ENCODE assay signal across 17 cellular contexts in the genomic region with DNA sequence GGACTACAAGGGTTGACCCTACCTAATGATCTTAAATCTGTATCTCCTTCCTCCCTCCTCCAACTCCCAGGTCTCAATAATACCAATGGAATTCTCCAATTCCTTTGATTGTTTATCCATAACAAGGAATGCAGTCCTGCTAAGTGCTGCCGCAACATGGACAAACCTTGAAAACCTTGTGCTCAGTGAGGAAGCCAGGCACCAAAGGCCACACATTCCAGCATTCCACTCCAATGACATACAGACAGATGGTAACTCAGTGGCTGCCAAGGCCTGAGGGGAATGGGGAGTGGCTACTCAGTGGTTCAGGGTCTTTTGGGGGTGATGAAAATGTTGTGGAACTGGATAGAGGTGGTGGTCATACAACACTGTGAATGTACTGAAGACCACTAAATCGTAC. TPM values are rescaled to one million over a fixed set of nuclear protein-coding genes. Genes with fewer than 3 reads are reported as not detected.
DNase-seq lines count a peak whose midpoint lies in the region; ATAC-seq, FAIRE-seq and TF ChIP-seq lines count a peak whose summit lies in the region.
"Had no signal": no experiment of that assay in that cellular context is flagged by ENCODE, and none has a peak within 500 bp of the region (broad histone marks: within the 10 kb centered on the region; RNA-seq: fewer than 3 reads in every experiment).

No MANE protein-coding gene starts in this region.

- H3K27me3 Mint-ChIP-seq in astrocyte (ENCODE audit: low read depth, unreplicated experiment), result no peaks in the 10 kb centered on the region

- H3K4me1 Mint-ChIP-seq in astrocyte (ENCODE audit: low read depth, unreplicated experiment), result peaks cover 14% of the 10 kb centered on the region

- H3K4me2 ChIP-seq in GM23248 (ENCODE audit: unreplicated experiment) (no peak overlapping the region), astrocyte (ENCODE audit: low read length) (peak overlapping the region; percentile 53)
- H3K4me2 ChIP-seq: PC-9 had no signal

- no peak overlapping the region for H3K4me3 Mint-ChIP-seq in astrocyte (ENCODE audit: unreplicated experiment)

- H3K36me3 Mint-ChIP-seq in astrocyte (ENCODE audit: low read depth, unreplicated experiment), result no peaks in the 10 kb centered on the region
- H3K36me3 Mint-ChIP-seq: activated naive CD4-positive, alpha-beta T cell treated with anti-CD3 and anti-CD28 coated beads, Interleukin-2, amount 50 U/mL, for 72 hours had no signal

- H3F3A ChIP-seq in GM23248 (ENCODE audit: insufficient read depth), result no peaks in the 10 kb centered on the region

- H3K4me1 ChIP-seq in GM23248 (ENCODE audit: insufficient read depth) (peaks cover 7% of the 10 kb centered on the region), astrocyte (ENCODE audit: insufficient read depth, low read length) (peaks cover 14% of the 10 kb centered on the region)
- H3K4me1 ChIP-seq: colonic mucosa, stomach had no signal

- no peaks in the 10 kb centered on the region for H3K9me3 Mint-ChIP-seq in astrocyte (ENCODE audit: unreplicated experiment)
- H3K9me3 Mint-ChIP-seq: activated naive CD4-positive, alpha-beta T cell treated with anti-CD3 and anti-CD28 coated beads, Interleukin-2, amount 50 U/mL, for 72 hours had no signal

- H3K36me3 ChIP-seq in GM23248 (ENCODE audit: low read depth), result no peaks in the 10 kb centered on the region
- no peaks in the 10 kb centered on the region for H3K36me3 ChIP-seq in astrocyte (ENCODE audit: insufficient read depth, low read length)
- H3K36me3 ChIP-seq: colonic mucosa had no signal

- H3K27ac ChIP-seq in GM23248 (no peak overlapping the region), astrocyte (ENCODE audit: low read depth, low read length) (peak overlapping the region; percentile 38)
- H3K27ac ChIP-seq: colonic mucosa, PC-9, stomach had no signal

- no peaks in the 10 kb centered on the region for H4K20me1 ChIP-seq in GM23248 (ENCODE audit: insufficient read depth)
- H4K20me1 ChIP-seq in astrocyte (ENCODE audit: insufficient read depth, low read length), result no peaks in the 10 kb centered on the region

- peak; percentile 99 for FAIRE-seq in astrocyte (lab: Jason Lieb, UNC)

- TF ChIP-seq CTCF in astrocyte (IDR thresholded peaks at IDR 0.05; ENCODE audit: insufficient read depth, low read depth, low read length), result no peak
- no peak for TF ChIP-seq CTCF in foreskin fibroblast (IDR thresholded peaks at IDR 0.05; ENCODE audit: low read depth, low read length)

- peak; percentile 58 for DNase-seq in GM23248
- DNase-seq in astrocyte (ENCODE audit: low read depth), result peak; percentile 82
- DNase-seq in foreskin fibroblast, result peak; percentile 50 to 74
- peak; percentile 66 for DNase-seq in renal cortical epithelial cell (ENCODE audit: low read depth)
- no peak for DNase-seq in putamen (ENCODE audit: low spot score)
- no peak for DNase-seq in NOMO-1 treated with dmso at 0.1 percent for 144 hours (lab: John Stamatoyannopoulos, UW; ENCODE audit: unreplicated experiment)
- DNase-seq: activated CD4-positive, CD25-positive, alpha-beta regulatory T cell; activated CD8-positive, alpha-beta memory T cell treated with anti-CD3 and anti-CD28 coated beads, Interleukin-2, amount 50 U/mL, for 4 hours; Calu3; colonic mucosa; foreskin melanocyte; NCI-H1436 treated with DMSO at 0.1 percent for 48 hours; NCI-H510A; PC-9; stomach had no signal

- H3K9me2 ChIP-seq in GM23248 (ENCODE audit: insufficient read depth), result no peaks in the 10 kb centered on the region

- WGBS in GM23248 (ENCODE audit: low coverage in 1 of 2, low lambda C conversion rate in 2 of 2, missing lambda C conversion rate in 2 of 2), 2 experiments, result 49 to 60% methylated on average over 1 to 2 of the region's 2 CpGs

- no peaks in the 10 kb centered on the region for H3K79me2 ChIP-seq in GM23248 (ENCODE audit: insufficient read depth)
- no peaks in the 10 kb centered on the region for H3K79me2 ChIP-seq in astrocyte (ENCODE audit: insufficient read depth, low read length)

- no peak for ATAC-seq in GM18858 (IDR thresholded peaks at IDR 0.05; ENCODE audit: unreplicated experiment)
- ATAC-seq: activated naive CD4-positive, alpha-beta T cell treated with anti-CD3 and anti-CD28 coated beads, Interleukin-2, amount 50 U/mL, for 72 hours had no signal

- H3K9ac ChIP-seq in GM23248 (no peak overlapping the region), astrocyte (ENCODE audit: low read length) (no peak overlapping the region)

- H3K4me3 ChIP-seq in GM23248, result no peak overlapping the region
- no peak overlapping the region for H3K4me3 ChIP-seq in astrocyte (ENCODE audit: insufficient read depth, low read depth, low read length)
- H3K4me3 ChIP-seq in foreskin fibroblast (ENCODE audit: low read depth in 1 of 2, low read length in 2 of 2), result no peak overlapping the region
- H3K4me3 ChIP-seq: colonic mucosa, PC-9, stomach had no signal

- in situ Hi-C loops in GM23248 (cut with MboI), result no loop called here

- no peaks in the 10 kb centered on the region for H3K9me3 ChIP-seq in GM23248 (ENCODE audit: low read depth)
- no peaks in the 10 kb centered on the region for H3K9me3 ChIP-seq in astrocyte (ENCODE audit: insufficient read depth, low read depth, low read length)
- H3K9me3 ChIP-seq: colonic mucosa had no signal

- peak overlapping the region; percentile 90 for H3K27ac Mint-ChIP-seq in astrocyte (ENCODE audit: unreplicated experiment)
- H3K27ac Mint-ChIP-seq: activated naive CD4-positive, alpha-beta T cell treated with anti-CD3 and anti-CD28 coated beads, Interleukin-2, amount 50 U/mL, for 72 hours had no signal

- no peak overlapping the region for H2AFZ ChIP-seq in GM23248
- no peak overlapping the region for H2AFZ ChIP-seq in astrocyte (ENCODE audit: low read depth, low read length)
- H2AFZ ChIP-seq: PC-9 had no signal

- H3K27me3 ChIP-seq in GM23248 (replicated peaks; ENCODE audit: insufficient read depth), result no peaks in the 10 kb centered on the region
- no peaks in the 10 kb centered on the region for H3K27me3 ChIP-seq in astrocyte (ENCODE audit: insufficient read depth, low read length)
- H3K27me3 ChIP-seq: colonic mucosa had no signal

RNA-seq across cellular contexts. Expression of gene HAUS7, which starts 10.4 kb away (rescaled TPM):
- 18.1 and 28.3 TPM in 2 replicates for total RNA-seq in GM23248 (2014; rRNA removed; shearing (Covaris generic))
- 17.3 and 24.5 TPM in 2 replicates for polyA plus RNA-seq in GM23248 (2016; fragmentation: Nextera tagmentation; extraction: Ambion mirVana)
- 12.1 and 14.7 TPM in 2 replicates for total RNA-seq in astrocyte
- 6.5 and 14.4 TPM in 2 replicates for total RNA-seq in renal cortical epithelial cell

RNA-seq across cellular contexts. Expression of gene TREX2, which starts 14.1 kb away (rescaled TPM):
- total RNA-seq in GM23248 (2014; rRNA removed; shearing (Covaris generic)), result 0.76 and 6.2 TPM in 2 replicates
- 0.24 and 0.25 TPM in 2 replicates for polyA plus RNA-seq in GM23248 (2016; fragmentation: Nextera tagmentation; extraction: Ambion mirVana)
- total RNA-seq in astrocyte (0.36 TPM in 1 of 2 replicates, not detected in the other), renal cortical epithelial cell (0.50 TPM in 1 of 2 replicates, not detected in the other)

RNA-seq across cellular contexts. Expression of gene BGN, which starts 34.8 kb away (rescaled TPM):
- total RNA-seq in GM23248 (2014; rRNA removed; shearing (Covaris generic)), result 115 and 129 TPM in 2 replicates
- 308 and 314 TPM in 2 replicates for polyA plus RNA-seq in GM23248 (2016; fragmentation: Nextera tagmentation; extraction: Ambion mirVana)
- total RNA-seq in astrocyte, result 50.0 and 87.7 TPM in 2 replicates
- 0.17 and 6.0 TPM in 2 replicates for total RNA-seq in renal cortical epithelial cell
- total RNA-seq: activated naive CD4-positive, alpha-beta T cell treated with anti-CD3 and anti-CD28 coated beads, Interleukin-2, amount 50 U/mL, for 72 hours; Calu3 had no signal

RNA-seq across cellular contexts. Expression of gene ZFP92, which starts 48.7 kb away (rescaled TPM):
- 0.11 TPM in 1 of 2 replicates, not detected in the other for total RNA-seq in GM23248 (2014; rRNA removed; shearing (Covaris generic))
- not detected in 2 replicates for polyA plus RNA-seq in GM23248 (2016; fragmentation: Nextera tagmentation; extraction: Ambion mirVana)
- total RNA-seq in astrocyte (0.26 and 0.27 TPM in 2 replicates), renal cortical epithelial cell (0.35 and 4.6 TPM in 2 replicates)
- total RNA-seq: PC-9 had no signal

RNA-seq across cellular contexts. Expression of gene ATP2B3, which starts 57.5 kb away (rescaled TPM):
- not detected in 2 replicates for total RNA-seq in GM23248 (2014; rRNA removed; shearing (Covaris generic))
- not detected in 2 replicates for polyA plus RNA-seq in GM23248 (2016; fragmentation: Nextera tagmentation; extraction: Ambion mirVana)
- total RNA-seq in astrocyte, result 0.46 and 0.52 TPM in 2 replicates
- 0.05 TPM in 1 of 2 replicates, not detected in the other for total RNA-seq in renal cortical epithelial cell
- total RNA-seq: activated naive CD4-positive, alpha-beta T cell treated with anti-CD3 and anti-CD28 coated beads, Interleukin-2, amount 50 U/mL, for 72 hours; Calu3; PC-9 had no signal

Comparison
In these comparisons a context has a peak if more than half of its experiments do, and no peak if none do; other contexts are left out.
1. DNase-seq: peak in GM23248 (single experiment), astrocyte (single experiment), foreskin fibroblast (2 of 2) and renal cortical epithelial cell (single experiment); none in putamen (single experiment) and NOMO-1 treated with dmso at 0.1 percent for 144 hours (single experiment).